12 cellular contexts compared by ENCODE assay signal in genomic region chr10:96588601-96589419, GRCh38. TPM values are rescaled to one million over a fixed set of nuclear protein-coding genes. Genes with fewer than 3 reads are reported as not detected.
DNase-seq lines count a peak whose midpoint lies in the region; ATAC-seq and TF ChIP-seq lines count a peak whose summit lies in the region.
"Had no signal": no experiment of that assay in that cellular context is flagged by ENCODE, and none has a peak within 500 bp of the region (broad histone marks: within the 10 kb centered on the region; RNA-seq: fewer than 3 reads in every experiment).

No MANE protein-coding gene starts in this region.

- H4K20me1 ChIP-seq in osteoblast (ENCODE audit: insufficient read depth, low read length) = peaks cover 26% of the 10 kb centered on the region

- H3K4me3 Mint-ChIP-seq in activated CD8-positive, alpha-beta T cell treated with anti-CD3 and anti-CD28 coated beads for 36 hours = no peak overlapping the region
- no peak overlapping the region for H3K4me3 Mint-ChIP-seq in activated CD8-positive, alpha-beta T cell treated with anti-CD3 and anti-CD28 coated beads, Interleukin-2, amount 10 ng/mL, durations not matched to agents 7 days and 5 days
- H3K4me3 Mint-ChIP-seq: B cell, type B pancreatic cell had no signal

- peaks cover 30% of the 10 kb centered on the region for H3K79me2 ChIP-seq in osteoblast (ENCODE audit: insufficient read depth, low read length)

- peak; percentile 59 for DNase-seq in activated CD8-positive, alpha-beta T cell treated with anti-CD3 and anti-CD28 coated beads for 36 hours
- DNase-seq in activated CD8-positive, alpha-beta T cell treated with anti-CD3 and anti-CD28 coated beads, Interleukin-2, amount 10 ng/mL, durations not matched to agents 7 days and 5 days = no peak
- peak; percentile 33 to 44 for DNase-seq in activated T-cell treated with anti-CD3 and anti-CD28 coated beads, Interleukin-2, amount 50 U/mL, for 48 hours
- DNase-seq in stimulated activated CD8-positive, alpha-beta memory T cell treated with anti-CD3 and anti-CD28 coated beads, Interleukin-4, amount 100 ng/mL, for 48 hours = peak; percentile 30
- DNase-seq in osteoblast (ENCODE audit: insufficient read length, low spot score, missing footprints) (no peak), NCI-H128 (lab: John Stamatoyannopoulos, UW; ENCODE audit: unreplicated experiment) (no peak)
- DNase-seq in activated effector memory CD4-positive, alpha-beta T cell treated with anti-CD3 and anti-CD28 coated beads, Interleukin-2, amount 50 U/mL, for 16 hours = no peak
- DNase-seq: NCI-H524 treated with DMSO at 0.1 percent for 48 hours, nucleus accumbens had no signal

- POLR2A ChIA-PET in activated CD8-positive, alpha-beta T cell treated with anti-CD3 and anti-CD28 coated beads for 36 hours (lab: Charles Lee) = interaction anchor here (1.1 kb wide), 1 partner anchor 22 kb away, joined by 3 read pairs; no protein-coding TSS in a partner anchor
- POLR2A ChIA-PET in activated CD8-positive, alpha-beta T cell treated with anti-CD3 and anti-CD28 coated beads, Interleukin-2, amount 10 ng/mL, durations not matched to agents 7 days and 5 days (lab: Charles Lee) = no interaction called here

- H3K27ac Mint-ChIP-seq in activated CD8-positive, alpha-beta T cell treated with anti-CD3 and anti-CD28 coated beads for 36 hours = no peak overlapping the region
- H3K27ac Mint-ChIP-seq in activated CD8-positive, alpha-beta T cell treated with anti-CD3 and anti-CD28 coated beads, Interleukin-2, amount 10 ng/mL, durations not matched to agents 7 days and 5 days = no peak overlapping the region
- H3K27ac Mint-ChIP-seq: B cell, type B pancreatic cell had no signal

- intact Hi-C loops in activated CD8-positive, alpha-beta T cell treated with anti-CD3 and anti-CD28 coated beads for 36 hours (cut with micrococcal nuclease) = no loop called here

- TF ChIP-seq CTCF in activated CD8-positive, alpha-beta T cell treated with anti-CD3 and anti-CD28 coated beads for 36 hours (IDR thresholded peaks at IDR 0.05) = no peak
- no peak for TF ChIP-seq CTCF in osteoblast (IDR thresholded peaks at IDR 0.05; ENCODE audit: extremely low read depth, low read depth, low read length)

- CTCF ChIA-PET in activated CD8-positive, alpha-beta T cell treated with anti-CD3 and anti-CD28 coated beads for 36 hours (lab: Charles Lee) = no interaction called here
- CTCF ChIA-PET in activated CD8-positive, alpha-beta T cell treated with anti-CD3 and anti-CD28 coated beads, Interleukin-2, amount 10 ng/mL, durations not matched to agents 7 days and 5 days (lab: Charles Lee) = interaction anchor here (1.1 to 1.2 kb wide), 2 partner anchors 52 to 78 kb away, joined by 3 read pairs; no protein-coding TSS in a partner anchor

- peaks cover 11% of the 10 kb centered on the region for H3K36me3 Mint-ChIP-seq in activated CD8-positive, alpha-beta T cell treated with anti-CD3 and anti-CD28 coated beads for 36 hours (ENCODE audit: low read depth)
- H3K36me3 Mint-ChIP-seq in activated CD8-positive, alpha-beta T cell treated with anti-CD3 and anti-CD28 coated beads, Interleukin-2, amount 10 ng/mL, durations not matched to agents 7 days and 5 days (ENCODE audit: low read depth) = peaks cover 12% of the 10 kb centered on the region

- H3K9me3 ChIP-seq in osteoblast (ENCODE audit: low read depth, low read length) = no peaks in the 10 kb centered on the region

- H3K4me3 ChIP-seq in osteoblast (ENCODE audit: insufficient read depth, low read length) = no peak overlapping the region

- H3K9me3 Mint-ChIP-seq in activated CD8-positive, alpha-beta T cell treated with anti-CD3 and anti-CD28 coated beads for 36 hours = no peaks in the 10 kb centered on the region
- no peaks in the 10 kb centered on the region for H3K9me3 Mint-ChIP-seq in activated CD8-positive, alpha-beta T cell treated with anti-CD3 and anti-CD28 coated beads, Interleukin-2, amount 10 ng/mL, durations not matched to agents 7 days and 5 days (ENCODE audit: insufficient read depth)
- H3K9me3 Mint-ChIP-seq: type B pancreatic cell had no signal

- H3K27me3 Mint-ChIP-seq in activated CD8-positive, alpha-beta T cell treated with anti-CD3 and anti-CD28 coated beads for 36 hours = no peaks in the 10 kb centered on the region
- H3K27me3 Mint-ChIP-seq in activated CD8-positive, alpha-beta T cell treated with anti-CD3 and anti-CD28 coated beads, Interleukin-2, amount 10 ng/mL, durations not matched to agents 7 days and 5 days (ENCODE audit: low read depth) = peaks cover 4% of the 10 kb centered on the region
- H3K27me3 Mint-ChIP-seq: B cell, type B pancreatic cell had no signal

- no peak overlapping the region for H2AFZ ChIP-seq in osteoblast (ENCODE audit: low read length)

- peak; percentile 71 for ATAC-seq in activated CD8-positive, alpha-beta T cell treated with anti-CD3 and anti-CD28 coated beads for 36 hours
- ATAC-seq in activated CD8-positive, alpha-beta T cell treated with anti-CD3 and anti-CD28 coated beads, Interleukin-2, amount 10 ng/mL, durations not matched to agents 7 days and 5 days = no peak
- ATAC-seq in HG02884 (IDR thresholded peaks at IDR 0.05; ENCODE audit: unreplicated experiment) = peak; percentile 51

- no peaks in the 10 kb centered on the region for H3K27me3 ChIP-seq in osteoblast (ENCODE audit: insufficient read depth, low read length)

- H3K36me3 ChIP-seq in osteoblast (ENCODE audit: insufficient read depth, low read length) = no peaks in the 10 kb centered on the region

- H3K4me1 Mint-ChIP-seq in activated CD8-positive, alpha-beta T cell treated with anti-CD3 and anti-CD28 coated beads for 36 hours (ENCODE audit: low read depth) = peaks cover 24% of the 10 kb centered on the region
- H3K4me1 Mint-ChIP-seq in activated CD8-positive, alpha-beta T cell treated with anti-CD3 and anti-CD28 coated beads, Interleukin-2, amount 10 ng/mL, durations not matched to agents 7 days and 5 days (ENCODE audit: low read depth) = peaks cover 26% of the 10 kb centered on the region

- no peak overlapping the region for H3K27ac ChIP-seq in osteoblast (ENCODE audit: low read depth, low read length)

- H3K4me2 ChIP-seq in osteoblast (ENCODE audit: insufficient read depth, low read length) = no peak overlapping the region

- peaks cover 18% of the 10 kb centered on the region for H3K4me1 ChIP-seq in osteoblast (ENCODE audit: insufficient read depth, low read length)

RNA-seq across cellular contexts. Expression of gene TM9SF3, which starts 2.0 kb away (rescaled TPM):
- total RNA-seq in activated CD8-positive, alpha-beta T cell treated with anti-CD3 and anti-CD28 coated beads for 36 hours = 10 to 100 TPM; 66.4 to 71.1 TPM
- total RNA-seq in activated CD8-positive, alpha-beta T cell treated with anti-CD3 and anti-CD28 coated beads, Interleukin-2, amount 10 ng/mL, durations not matched to agents 7 days and 5 days = 10 to 100 TPM; 73.1 to 75.4 TPM
- total RNA-seq in osteoblast = 118 and 124 TPM in 2 replicates

Comparison
In these comparisons a context has a peak if more than half of its experiments do, and no peak if none do; other contexts are left out.
1. DNase-seq: peak in activated CD8-positive, alpha-beta T cell treated with anti-CD3 and anti-CD28 coated beads for 36 hours (single experiment), activated T-cell treated with anti-CD3 and anti-CD28 coated beads, Interleukin-2, amount 50 U/mL, for 48 hours (2 of 2) and stimulated activated CD8-positive, alpha-beta memory T cell treated with anti-CD3 and anti-CD28 coated beads, Interleukin-4, amount 100 ng/mL, for 48 hours (single experiment); none in activated CD8-positive, alpha-beta T cell treated with anti-CD3 and anti-CD28 coated beads, Interleukin-2, amount 10 ng/mL, durations not matched to agents 7 days and 5 days (single experiment), osteoblast (single experiment), NCI-H128 (single experiment) and activated effector memory CD4-positive, alpha-beta T cell treated with anti-CD3 and anti-CD28 coated beads, Interleukin-2, amount 50 U/mL, for 16 hours (single experiment).